3 cellular contexts compared by ENCODE assay signal in the genomic region with DNA sequence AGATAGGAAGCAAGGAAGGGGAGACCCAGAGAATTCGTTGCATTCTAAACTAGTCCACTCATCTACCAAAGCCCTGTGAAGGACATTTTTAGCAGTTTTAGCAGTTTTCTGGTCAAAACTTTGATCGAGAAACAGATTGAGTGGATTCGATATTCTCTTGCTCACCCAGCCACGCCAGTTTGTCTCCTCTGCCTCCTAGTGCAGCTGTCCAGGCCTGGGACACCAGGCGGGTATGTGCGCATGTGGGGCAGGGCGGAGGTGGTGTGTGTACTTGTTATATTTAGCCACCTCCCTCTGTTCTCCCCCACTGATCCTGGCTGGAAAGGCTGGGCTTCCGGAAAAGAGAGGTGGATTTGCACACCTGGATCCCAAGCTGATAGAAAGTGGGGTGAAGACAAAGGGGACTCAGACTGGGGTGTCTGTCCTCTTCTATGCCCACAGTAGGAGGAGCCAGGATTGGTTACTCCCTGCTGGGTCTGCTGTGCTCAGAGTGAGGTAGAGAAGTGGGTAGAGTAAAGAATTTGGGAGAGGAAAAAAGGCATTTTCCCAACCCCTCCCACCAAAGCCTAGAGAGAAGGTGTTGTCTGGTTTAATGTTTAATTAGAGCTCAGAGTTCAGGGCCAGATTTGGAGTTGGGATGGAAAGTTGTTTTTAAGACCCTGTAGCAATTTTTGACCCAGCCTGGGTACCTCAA.
A peak's percentile ranks its signal among the peaks of the same experiment; 100 is the strongest.
TF ChIP-seq lines count a peak whose summit lies in the region.

No MANE protein-coding gene starts in this region.

TF ChIP-seq in SK-N-SH, 30 proteins besides CTCF, POLR2A, EP300 and RAD21 (continued from another document and continues in another):
- TF ChIP-seq FOXM1 (IDR thresholded peaks at IDR 0.05; ENCODE audit: low read depth) (no peak), SMC3 (IDR thresholded peaks at IDR 0.05; ENCODE audit: low read depth, low read length) (no peak), NFIC (IDR thresholded peaks at IDR 0.05; ENCODE audit: borderline replicate concordance) (no peak), GATA2 (CRISPR knock-in tag; IDR thresholded peaks at IDR 0.05) (no peak), TEAD4 (IDR thresholded peaks at IDR 0.05; ENCODE audit: borderline replicate concordance, insufficient read depth) (no peak), TCF12 (IDR thresholded peaks at IDR 0.05) (no peak), MXI1 (IDR thresholded peaks at IDR 0.05; ENCODE audit: low read depth, low read length) (no peak), EZH2phosphoT487 (IDR thresholded peaks at IDR 0.05; ENCODE audit: borderline replicate concordance, low read depth) (no peak), TAF1 (IDR thresholded peaks at IDR 0.05; ENCODE audit: borderline replicate concordance, low read depth, low read length) (no peak), NRF1 (IDR thresholded peaks at IDR 0.05; ENCODE audit: low read depth, low read length) (no peak), GABPA (IDR thresholded peaks at IDR 0.05; ENCODE audit: low read depth) (no peak), CHD2 (IDR thresholded peaks at IDR 0.05; ENCODE audit: low read length, partially characterized antibody) (no peak), RCOR1 (IDR thresholded peaks at IDR 0.05; ENCODE audit: low read length) (no peak)
- TF ChIP-seq, protein P1, sequence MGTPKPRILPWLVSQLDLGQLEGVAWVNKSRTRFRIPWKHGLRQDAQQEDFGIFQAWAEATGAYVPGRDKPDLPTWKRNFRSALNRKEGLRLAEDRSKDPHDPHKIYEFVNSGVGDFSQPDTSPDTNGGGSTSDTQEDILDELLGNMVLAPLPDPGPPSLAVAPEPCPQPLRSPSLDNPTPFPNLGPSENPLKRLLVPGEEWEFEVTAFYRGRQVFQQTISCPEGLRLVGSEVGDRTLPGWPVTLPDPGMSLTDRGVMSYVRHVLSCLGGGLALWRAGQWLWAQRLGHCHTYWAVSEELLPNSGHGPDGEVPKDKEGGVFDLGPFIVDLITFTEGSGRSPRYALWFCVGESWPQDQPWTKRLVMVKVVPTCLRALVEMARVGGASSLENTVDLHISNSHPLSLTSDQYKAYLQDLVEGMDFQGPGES (IDR thresholded peaks at IDR 0.05; ENCODE audit: low read depth, low read length), result no peak
- TF ChIP-seq, protein P2, sequence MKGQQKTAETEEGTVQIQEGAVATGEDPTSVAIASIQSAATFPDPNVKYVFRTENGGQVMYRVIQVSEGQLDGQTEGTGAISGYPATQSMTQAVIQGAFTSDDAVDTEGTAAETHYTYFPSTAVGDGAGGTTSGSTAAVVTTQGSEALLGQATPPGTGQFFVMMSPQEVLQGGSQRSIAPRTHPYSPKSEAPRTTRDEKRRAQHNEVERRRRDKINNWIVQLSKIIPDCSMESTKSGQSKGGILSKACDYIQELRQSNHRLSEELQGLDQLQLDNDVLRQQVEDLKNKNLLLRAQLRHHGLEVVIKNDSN (IDR thresholded peaks at IDR 0.05; ENCODE audit: borderline replicate concordance, low read depth), result no peak
- TF ChIP-seq, protein P3, sequence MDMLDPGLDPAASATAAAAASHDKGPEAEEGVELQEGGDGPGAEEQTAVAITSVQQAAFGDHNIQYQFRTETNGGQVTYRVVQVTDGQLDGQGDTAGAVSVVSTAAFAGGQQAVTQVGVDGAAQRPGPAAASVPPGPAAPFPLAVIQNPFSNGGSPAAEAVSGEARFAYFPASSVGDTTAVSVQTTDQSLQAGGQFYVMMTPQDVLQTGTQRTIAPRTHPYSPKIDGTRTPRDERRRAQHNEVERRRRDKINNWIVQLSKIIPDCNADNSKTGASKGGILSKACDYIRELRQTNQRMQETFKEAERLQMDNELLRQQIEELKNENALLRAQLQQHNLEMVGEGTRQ (IDR thresholded peaks at IDR 0.05; ENCODE audit: borderline replicate concordance, low read depth, low read length), result no peak
- TF ChIP-seq, protein P4, sequence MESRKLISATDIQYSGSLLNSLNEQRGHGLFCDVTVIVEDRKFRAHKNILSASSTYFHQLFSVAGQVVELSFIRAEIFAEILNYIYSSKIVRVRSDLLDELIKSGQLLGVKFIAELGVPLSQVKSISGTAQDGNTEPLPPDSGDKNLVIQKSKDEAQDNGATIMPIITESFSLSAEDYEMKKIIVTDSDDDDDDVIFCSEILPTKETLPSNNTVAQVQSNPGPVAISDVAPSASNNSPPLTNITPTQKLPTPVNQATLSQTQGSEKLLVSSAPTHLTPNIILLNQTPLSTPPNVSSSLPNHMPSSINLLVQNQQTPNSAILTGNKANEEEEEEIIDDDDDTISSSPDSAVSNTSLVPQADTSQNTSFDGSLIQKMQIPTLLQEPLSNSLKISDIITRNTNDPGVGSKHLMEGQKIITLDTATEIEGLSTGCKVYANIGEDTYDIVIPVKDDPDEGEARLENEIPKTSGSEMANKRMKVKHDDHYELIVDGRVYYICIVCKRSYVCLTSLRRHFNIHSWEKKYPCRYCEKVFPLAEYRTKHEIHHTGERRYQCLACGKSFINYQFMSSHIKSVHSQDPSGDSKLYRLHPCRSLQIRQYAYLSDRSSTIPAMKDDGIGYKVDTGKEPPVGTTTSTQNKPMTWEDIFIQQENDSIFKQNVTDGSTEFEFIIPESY (IDR thresholded peaks at IDR 0.05; ENCODE audit: borderline replicate concordance, low read depth), result no peak

TF ChIP-seq in SK-N-SH treated with all-trans-retinoic acid at 6 μM for 48 hours, 23 proteins besides CTCF, POLR2A, EP300 and RAD21:
- TF ChIP-seq, protein P5, sequence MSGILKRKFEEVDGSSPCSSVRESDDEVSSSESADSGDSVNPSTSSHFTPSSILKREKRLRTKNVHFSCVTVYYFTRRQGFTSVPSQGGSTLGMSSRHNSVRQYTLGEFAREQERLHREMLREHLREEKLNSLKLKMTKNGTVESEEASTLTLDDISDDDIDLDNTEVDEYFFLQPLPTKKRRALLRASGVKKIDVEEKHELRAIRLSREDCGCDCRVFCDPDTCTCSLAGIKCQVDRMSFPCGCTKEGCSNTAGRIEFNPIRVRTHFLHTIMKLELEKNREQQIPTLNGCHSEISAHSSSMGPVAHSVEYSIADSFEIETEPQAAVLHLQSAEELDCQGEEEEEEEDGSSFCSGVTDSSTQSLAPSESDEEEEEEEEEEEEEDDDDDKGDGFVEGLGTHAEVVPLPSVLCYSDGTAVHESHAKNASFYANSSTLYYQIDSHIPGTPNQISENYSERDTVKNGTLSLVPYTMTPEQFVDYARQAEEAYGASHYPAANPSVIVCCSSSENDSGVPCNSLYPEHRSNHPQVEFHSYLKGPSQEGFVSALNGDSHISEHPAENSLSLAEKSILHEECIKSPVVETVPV (CRISPR knock-in tag; IDR thresholded peaks at IDR 0.05), result no peak
- TF ChIP-seq SNAI2 (CRISPR knock-in tag; IDR thresholded peaks at IDR 0.05) (no peak), ZNF70 (CRISPR knock-in tag; IDR thresholded peaks at IDR 0.05) (no peak), RARB (CRISPR knock-in tag; IDR thresholded peaks at IDR 0.05) (no peak), ARNTL (CRISPR knock-in tag; IDR thresholded peaks at IDR 0.05; ENCODE audit: borderline replicate concordance, low read depth) (no peak), ISL1 (CRISPR knock-in tag; IDR thresholded peaks at IDR 0.05) (no peak)
- TF ChIP-seq, protein P6, sequence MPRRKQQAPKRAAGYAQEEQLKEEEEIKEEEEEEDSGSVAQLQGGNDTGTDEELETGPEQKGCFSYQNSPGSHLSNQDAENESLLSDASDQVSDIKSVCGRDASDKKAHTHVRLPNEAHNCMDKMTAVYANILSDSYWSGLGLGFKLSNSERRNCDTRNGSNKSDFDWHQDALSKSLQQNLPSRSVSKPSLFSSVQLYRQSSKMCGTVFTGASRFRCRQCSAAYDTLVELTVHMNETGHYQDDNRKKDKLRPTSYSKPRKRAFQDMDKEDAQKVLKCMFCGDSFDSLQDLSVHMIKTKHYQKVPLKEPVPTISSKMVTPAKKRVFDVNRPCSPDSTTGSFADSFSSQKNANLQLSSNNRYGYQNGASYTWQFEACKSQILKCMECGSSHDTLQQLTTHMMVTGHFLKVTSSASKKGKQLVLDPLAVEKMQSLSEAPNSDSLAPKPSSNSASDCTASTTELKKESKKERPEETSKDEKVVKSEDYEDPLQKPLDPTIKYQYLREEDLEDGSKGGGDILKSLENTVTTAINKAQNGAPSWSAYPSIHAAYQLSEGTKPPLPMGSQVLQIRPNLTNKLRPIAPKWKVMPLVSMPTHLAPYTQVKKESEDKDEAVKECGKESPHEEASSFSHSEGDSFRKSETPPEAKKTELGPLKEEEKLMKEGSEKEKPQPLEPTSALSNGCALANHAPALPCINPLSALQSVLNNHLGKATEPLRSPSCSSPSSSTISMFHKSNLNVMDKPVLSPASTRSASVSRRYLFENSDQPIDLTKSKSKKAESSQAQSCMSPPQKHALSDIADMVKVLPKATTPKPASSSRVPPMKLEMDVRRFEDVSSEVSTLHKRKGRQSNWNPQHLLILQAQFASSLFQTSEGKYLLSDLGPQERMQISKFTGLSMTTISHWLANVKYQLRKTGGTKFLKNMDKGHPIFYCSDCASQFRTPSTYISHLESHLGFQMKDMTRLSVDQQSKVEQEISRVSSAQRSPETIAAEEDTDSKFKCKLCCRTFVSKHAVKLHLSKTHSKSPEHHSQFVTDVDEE (CRISPR knock-in tag; IDR thresholded peaks at IDR 0.05), result no peak
- TF ChIP-seq, protein P7, sequence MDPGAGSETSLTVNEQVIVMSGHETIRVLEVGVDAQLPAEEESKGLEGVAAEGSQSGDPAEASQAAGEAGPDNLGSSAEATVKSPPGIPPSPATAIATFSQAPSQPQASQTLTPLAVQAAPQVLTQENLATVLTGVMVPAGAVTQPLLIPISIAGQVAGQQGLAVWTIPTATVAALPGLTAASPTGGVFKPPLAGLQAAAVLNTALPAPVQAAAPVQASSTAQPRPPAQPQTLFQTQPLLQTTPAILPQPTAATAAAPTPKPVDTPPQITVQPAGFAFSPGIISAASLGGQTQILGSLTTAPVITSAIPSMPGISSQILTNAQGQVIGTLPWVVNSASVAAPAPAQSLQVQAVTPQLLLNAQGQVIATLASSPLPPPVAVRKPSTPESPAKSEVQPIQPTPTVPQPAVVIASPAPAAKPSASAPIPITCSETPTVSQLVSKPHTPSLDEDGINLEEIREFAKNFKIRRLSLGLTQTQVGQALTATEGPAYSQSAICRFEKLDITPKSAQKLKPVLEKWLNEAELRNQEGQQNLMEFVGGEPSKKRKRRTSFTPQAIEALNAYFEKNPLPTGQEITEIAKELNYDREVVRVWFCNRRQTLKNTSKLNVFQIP (CRISPR knock-in tag; IDR thresholded peaks at IDR 0.05; ENCODE audit: borderline replicate concordance, low read depth), result no peak; the same call in 1 of the 2 replicates

TF ChIP-seq in liver, 16 proteins besides CTCF, POLR2A, EP300 and RAD21 (continued from another document):
- TF ChIP-seq, protein P4 (IDR thresholded peaks at IDR 0.05), result peak; percentile 56
- TF ChIP-seq JUND (IDR thresholded peaks at IDR 0.05) (peak in 1 of 2 donors; percentile 16), RXRA (IDR thresholded peaks at IDR 0.05) (peak; percentile 14 to 58), EGR1 (IDR thresholded peaks at IDR 0.05; ENCODE audit: low read depth in 2 of 2) (peak in 1 of 2 donors; percentile 50), FOXA1 (IDR thresholded peaks at IDR 0.05) (no peak), YY1 (IDR thresholded peaks at IDR 0.05) (peak; percentile 79), HNF4G (IDR thresholded peaks at IDR 0.05) (no peak), GABPA (IDR thresholded peaks at IDR 0.05 in 1 of 2, conservative IDR thresholded peaks at IDR 0.05 in 1 of 2) (peak in 1 of 2 donors; percentile 46), HNF4A (conservative IDR thresholded peaks at IDR 0.05) (peak; percentile 67 to 69), TAF1 (conservative IDR thresholded peaks at IDR 0.05) (peak; percentile 78), NR2F2 (IDR thresholded peaks at IDR 0.05) (peak; percentile 24)
- TF ChIP-seq, protein P8, sequence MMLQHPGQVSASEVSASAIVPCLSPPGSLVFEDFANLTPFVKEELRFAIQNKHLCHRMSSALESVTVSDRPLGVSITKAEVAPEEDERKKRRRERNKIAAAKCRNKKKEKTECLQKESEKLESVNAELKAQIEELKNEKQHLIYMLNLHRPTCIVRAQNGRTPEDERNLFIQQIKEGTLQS (IDR thresholded peaks at IDR 0.05), result no peak
- TF ChIP-seq, protein P9, sequence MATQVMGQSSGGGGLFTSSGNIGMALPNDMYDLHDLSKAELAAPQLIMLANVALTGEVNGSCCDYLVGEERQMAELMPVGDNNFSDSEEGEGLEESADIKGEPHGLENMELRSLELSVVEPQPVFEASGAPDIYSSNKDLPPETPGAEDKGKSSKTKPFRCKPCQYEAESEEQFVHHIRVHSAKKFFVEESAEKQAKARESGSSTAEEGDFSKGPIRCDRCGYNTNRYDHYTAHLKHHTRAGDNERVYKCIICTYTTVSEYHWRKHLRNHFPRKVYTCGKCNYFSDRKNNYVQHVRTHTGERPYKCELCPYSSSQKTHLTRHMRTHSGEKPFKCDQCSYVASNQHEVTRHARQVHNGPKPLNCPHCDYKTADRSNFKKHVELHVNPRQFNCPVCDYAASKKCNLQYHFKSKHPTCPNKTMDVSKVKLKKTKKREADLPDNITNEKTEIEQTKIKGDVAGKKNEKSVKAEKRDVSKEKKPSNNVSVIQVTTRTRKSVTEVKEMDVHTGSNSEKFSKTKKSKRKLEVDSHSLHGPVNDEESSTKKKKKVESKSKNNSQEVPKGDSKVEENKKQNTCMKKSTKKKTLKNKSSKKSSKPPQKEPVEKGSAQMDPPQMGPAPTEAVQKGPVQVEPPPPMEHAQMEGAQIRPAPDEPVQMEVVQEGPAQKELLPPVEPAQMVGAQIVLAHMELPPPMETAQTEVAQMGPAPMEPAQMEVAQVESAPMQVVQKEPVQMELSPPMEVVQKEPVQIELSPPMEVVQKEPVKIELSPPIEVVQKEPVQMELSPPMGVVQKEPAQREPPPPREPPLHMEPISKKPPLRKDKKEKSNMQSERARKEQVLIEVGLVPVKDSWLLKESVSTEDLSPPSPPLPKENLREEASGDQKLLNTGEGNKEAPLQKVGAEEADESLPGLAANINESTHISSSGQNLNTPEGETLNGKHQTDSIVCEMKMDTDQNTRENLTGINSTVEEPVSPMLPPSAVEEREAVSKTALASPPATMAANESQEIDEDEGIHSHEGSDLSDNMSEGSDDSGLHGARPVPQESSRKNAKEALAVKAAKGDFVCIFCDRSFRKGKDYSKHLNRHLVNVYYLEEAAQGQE (IDR thresholded peaks at IDR 0.05), result peak; percentile 87
- TF ChIP-seq, protein P10, sequence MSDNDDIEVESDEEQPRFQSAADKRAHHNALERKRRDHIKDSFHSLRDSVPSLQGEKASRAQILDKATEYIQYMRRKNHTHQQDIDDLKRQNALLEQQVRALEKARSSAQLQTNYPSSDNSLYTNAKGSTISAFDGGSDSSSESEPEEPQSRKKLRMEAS (IDR thresholded peaks at IDR 0.05), result peak; percentile 66
